26 cellular contexts compared by ENCODE assay signal in genomic region chr1:152679454-152679853, GRCh38. TPM values are rescaled to one million over a fixed set of nuclear protein-coding genes. Genes with fewer than 3 reads are reported as not detected.
"Had no signal": no experiment of that assay in that cellular context is flagged by ENCODE, and none has a peak within 500 bp of the region (broad histone marks: within the 10 kb centered on the region; RNA-seq: fewer than 3 reads in every experiment).

No MANE protein-coding gene starts in this region.

- ATAC-seq: HepG2, Panc1, PC-3 had no signal

- H3K36me3 ChIP-seq: MG63, SJSA1 had no signal

- H3K9me3 ChIP-seq: MG63, SJSA1 had no signal

- DNase-seq: IMR-90; Karpas-422; KG1; MG63; NCI-H1092 treated with DMSO at 0.1 percent for 48 hours; NCI-H1436; NCI-H187; NCI-H2029; NCI-H2081 treated with DMSO at 0.1 percent for 48 hours; NCI-H2171; NCI-H226; NCI-H446; NCI-H510A; NCI-H524 treated with DMSO at 0.1 percent for 48 hours; NCI-H69; NCI-H774; NK-92 treated with Interleukin-12 subunit alpha and Interleukin-12 subunit beta, amount 100 ng/mL, for 24 hours; PC-3; SIG-M5 had no signal

- H3K4me3 ChIP-seq: MG63, SJSA1, SK-N-MC had no signal

- H3K4me1 ChIP-seq: SJSA1 had no signal

- H3K27ac ChIP-seq: RWPE1, SJSA1, SK-N-MC had no signal

RNA-seq across cellular contexts. Expression of gene LCE2C, which starts 4.4 kb away (rescaled TPM):
- total RNA-seq: HepG2, HT1080, IMR-90, OCI-LY7, PC-3, SJSA1 had no signal
- polyA plus RNA-seq: HepG2, IMR-90 had no signal

RNA-seq across cellular contexts. Expression of gene LCE2B, which starts 6.5 kb away (rescaled TPM):
- total RNA-seq: HepG2, HT1080, IMR-90, OCI-LY7, PC-3, SJSA1 had no signal
- polyA plus RNA-seq: HepG2, IMR-90 had no signal

RNA-seq across cellular contexts. Expression of gene LCE2D, which starts 16.3 kb away (rescaled TPM):
- total RNA-seq: HepG2, HT1080, IMR-90, OCI-LY7, PC-3, SJSA1 had no signal
- polyA plus RNA-seq: HepG2, IMR-90 had no signal

RNA-seq across cellular contexts. Expression of gene LCE2A, which starts 18.7 kb away (rescaled TPM):
- total RNA-seq: HepG2, IMR-90, OCI-LY7, PC-3, SJSA1 had no signal
- polyA plus RNA-seq: HepG2 had no signal

RNA-seq across cellular contexts. Expression of gene LCE4A, which starts 28.5 kb away (rescaled TPM):
- total RNA-seq: HepG2, HT1080, IMR-90, OCI-LY7, PC-3, SJSA1 had no signal
- polyA plus RNA-seq: HepG2, IMR-90 had no signal
